In the genomic region with DNA sequence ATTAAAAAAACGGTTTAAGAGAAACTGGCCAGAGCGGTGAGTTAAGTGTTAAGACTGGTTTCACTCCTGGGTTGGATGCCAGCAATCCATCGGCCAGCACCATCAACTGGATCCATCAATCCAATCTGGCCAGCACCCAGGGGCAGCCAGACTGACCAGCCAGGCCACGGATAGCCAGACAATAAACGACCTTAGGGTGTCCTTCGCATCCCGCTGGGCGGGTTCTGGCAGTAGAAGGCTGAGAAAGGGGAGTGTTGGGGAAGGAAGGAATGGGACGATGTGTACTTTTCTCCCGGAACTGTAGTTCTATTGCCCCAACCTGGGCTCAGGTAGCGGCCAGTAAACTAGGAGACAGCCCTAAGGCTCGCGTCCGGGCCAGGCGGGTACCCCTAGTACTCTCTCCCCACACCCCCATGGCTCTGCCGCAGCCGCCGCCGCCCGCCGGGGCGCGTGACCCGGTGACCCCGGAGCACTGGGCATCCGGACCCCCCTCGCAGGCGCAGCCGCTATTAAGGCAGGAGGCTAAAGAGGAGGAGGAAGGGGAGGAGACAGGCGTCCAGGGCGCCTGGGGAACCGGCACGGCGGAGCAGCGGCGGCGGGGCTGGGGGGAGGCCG, we compare ENCODE assay signal across 8 cellular contexts. TPM values are rescaled to one million over a fixed set of nuclear protein-coding genes. Genes with fewer than 3 reads are reported as not detected.
DNase-seq lines count a peak whose midpoint lies in the region; ATAC-seq and TF ChIP-seq lines count a peak whose summit lies in the region.

A gene (plus strand): TSS at position 546 of the 615 bp plus-strand sequence. CDS start 276 bp downstream, outside the sequence.

- peak within 1 kb of the TSS; percentile 81 for H3K4me3 Mint-ChIP-seq in activated CD8-positive, alpha-beta memory T cell treated with anti-CD3 and anti-CD28 coated beads, Interleukin-2, amount 10 ng/mL, durations not matched to agents 7 days and 5 days

- ATAC-seq in GM18858 (IDR thresholded peaks at IDR 0.05; ENCODE audit: unreplicated experiment) (peak; percentile 56), HG03066 (IDR thresholded peaks at IDR 0.05; ENCODE audit: low read depth, unreplicated experiment) (peak; percentile 51)
- ATAC-seq in activated CD8-positive, alpha-beta memory T cell treated with anti-CD3 and anti-CD28 coated beads, Interleukin-2, amount 10 ng/mL, durations not matched to agents 7 days and 5 days = peak; percentile 73

- no peak for DNase-seq in AG04450 (ENCODE audit: low read depth, low spot score)
- DNase-seq in NCI-H510A treated with DMSO at 0.1 percent for 48 hours (lab: John Stamatoyannopoulos, UW) = peak; percentile 20
- DNase-seq in activated CD8-positive, alpha-beta memory T cell treated with anti-CD3 and anti-CD28 coated beads, Interleukin-2, amount 10 ng/mL, durations not matched to agents 7 days and 5 days = peak; percentile 75
- no peak for DNase-seq in epithelial cell of esophagus (ENCODE audit: low read depth)
- DNase-seq in stimulated activated CD8-positive, alpha-beta memory T cell treated with anti-CD3 and anti-CD28 coated beads, Interleukin-7, amount 100 ng/mL, for 24 hours (ENCODE audit: low read depth) = peak; percentile 23

- H3K9me3 Mint-ChIP-seq in activated CD8-positive, alpha-beta memory T cell treated with anti-CD3 and anti-CD28 coated beads, Interleukin-2, amount 10 ng/mL, durations not matched to agents 7 days and 5 days (ENCODE audit: low read depth) = no peaks in the 10 kb centered on the region

- CTCF ChIA-PET in AG04450 (lab: Charles Lee) = interaction anchor here (0.6 kb wide), 1 partner anchor 106 kb away, joined by 4 read pairs; no protein-coding TSS in a partner anchor
- CTCF ChIA-PET in activated CD8-positive, alpha-beta memory T cell treated with anti-CD3 and anti-CD28 coated beads, Interleukin-2, amount 10 ng/mL, durations not matched to agents 7 days and 5 days (lab: Charles Lee) = no interaction called here

- TF ChIP-seq CTCF in AG04450 (IDR thresholded peaks at IDR 0.05; ENCODE audit: low read depth, low read length) = no peak
- no peak for TF ChIP-seq CTCF in epithelial cell of esophagus (IDR thresholded peaks at IDR 0.05; ENCODE audit: insufficient read depth, low read depth, low read length, missing control alignments)

- H3K4me1 Mint-ChIP-seq in activated CD8-positive, alpha-beta memory T cell treated with anti-CD3 and anti-CD28 coated beads, Interleukin-2, amount 10 ng/mL, durations not matched to agents 7 days and 5 days = peaks cover 38% of the 10 kb centered on the region

- H3K27me3 Mint-ChIP-seq in activated CD8-positive, alpha-beta memory T cell treated with anti-CD3 and anti-CD28 coated beads, Interleukin-2, amount 10 ng/mL, durations not matched to agents 7 days and 5 days = no peaks in the 10 kb centered on the region

- POLR2A ChIA-PET in AG04450 (lab: Yijun Ruan, JAX) = no interaction called here

- peak within 1 kb of the TSS; percentile 72 for H3K4me3 ChIP-seq in AG04450 (ENCODE audit: low read depth, low read length)
- H3K4me3 ChIP-seq in epithelial cell of esophagus (ENCODE audit: low read length) = peak within 1 kb of the TSS; percentile 53
- H3K4me3 ChIP-seq in muscle layer of colon (ENCODE audit: low read depth in 1 of 2, low read length in 2 of 2) = peak within 1 kb of the TSS; percentile 54 to 96

- peaks cover 12% of the 10 kb centered on the region for H3K36me3 Mint-ChIP-seq in activated CD8-positive, alpha-beta memory T cell treated with anti-CD3 and anti-CD28 coated beads, Interleukin-2, amount 10 ng/mL, durations not matched to agents 7 days and 5 days

- peak within 1 kb of the TSS; percentile 88 for H3K27ac Mint-ChIP-seq in activated CD8-positive, alpha-beta memory T cell treated with anti-CD3 and anti-CD28 coated beads, Interleukin-2, amount 10 ng/mL, durations not matched to agents 7 days and 5 days

- H3K9ac ChIP-seq in muscle layer of colon (ENCODE audit: low read length) = peak within 1 kb of the TSS; percentile 74

- H3K36me3 ChIP-seq in muscle layer of colon (ENCODE audit: insufficient read depth, low read length) = no peaks in the 10 kb centered on the region

- H3K4me1 ChIP-seq in muscle layer of colon (ENCODE audit: insufficient read depth, low read length) = peaks cover 21% of the 10 kb centered on the region

- H3K27me3 ChIP-seq in AG04450 (ENCODE audit: control insufficient read depth, insufficient read depth, low read length) = no peaks in the 10 kb centered on the region
- H3K27me3 ChIP-seq in muscle layer of colon (ENCODE audit: control insufficient read depth in 1 of 2, insufficient read depth in 2 of 2, low read length in 2 of 2) = no peaks in the 10 kb centered on the region

- no peak within 1 kb of the TSS for H3K27ac ChIP-seq in AG04450 (ENCODE audit: low read depth, low read length)
- H3K27ac ChIP-seq in muscle layer of colon (ENCODE audit: low read depth, low read length) = peak within 1 kb of the TSS; percentile 77

- H3K9me3 ChIP-seq in AG04450 (ENCODE audit: control insufficient read depth, insufficient read depth, low read length) = no peaks in the 10 kb centered on the region
- H3K9me3 ChIP-seq in muscle layer of colon (ENCODE audit: low read length) = no peaks in the 10 kb centered on the region

RNA-seq across cellular contexts. Expression of the gene that starts here (rescaled TPM):
- 7.9 and 14.0 TPM in 2 replicates for polyA plus RNA-seq in AG04450 (2011; rRNA removed)
- polyA minus RNA-seq in AG04450 (2011; rRNA and poly(A)+ RNA removed) = 5.4 and 8.9 TPM in 2 replicates
- 10 to 100 TPM; 11.9 to 13.6 TPM for total RNA-seq in activated CD8-positive, alpha-beta memory T cell treated with anti-CD3 and anti-CD28 coated beads, Interleukin-2, amount 10 ng/mL, durations not matched to agents 7 days and 5 days

Comparison
In these comparisons a context has a peak if more than half of its experiments do, and no peak if none do; other contexts are left out.
1. DNase-seq: peak in NCI-H510A treated with DMSO at 0.1 percent for 48 hours (single experiment), activated CD8-positive, alpha-beta memory T cell treated with anti-CD3 and anti-CD28 coated beads, Interleukin-2, amount 10 ng/mL, durations not matched to agents 7 days and 5 days (single experiment) and stimulated activated CD8-positive, alpha-beta memory T cell treated with anti-CD3 and anti-CD28 coated beads, Interleukin-7, amount 100 ng/mL, for 24 hours (single experiment); none in AG04450 (single experiment) and epithelial cell of esophagus (single experiment).
2. Peak in every context shown above with its lines, with median percentiles within 50 percentile points of each other: H3K4me3 ChIP-seq and ATAC-seq.